Comparison of ENCODE assay signal across 10 cellular contexts in genomic region chr7:112484671-112485097, GRCh38. TPM values are rescaled to one million over a fixed set of nuclear protein-coding genes. Genes with fewer than 3 reads are reported as not detected.
DNase-seq lines count a peak whose midpoint lies in the region; FAIRE-seq and TF ChIP-seq lines count a peak whose summit lies in the region.
"Had no signal": no experiment of that assay in that cellular context is flagged by ENCODE, and none has a peak within 500 bp of the region (broad histone marks: within the 10 kb centered on the region; RNA-seq: fewer than 3 reads in every experiment).

No MANE protein-coding gene starts in this region.

- peak overlapping the region; percentile 16 for H2AFZ ChIP-seq in osteoblast (ENCODE audit: low read length)

- no peak for TF ChIP-seq CTCF in osteoblast (IDR thresholded peaks at IDR 0.05; ENCODE audit: extremely low read depth, low read depth, low read length)

- H4K20me1 ChIP-seq in osteoblast (ENCODE audit: insufficient read depth, low read length), result no peaks in the 10 kb centered on the region

- FAIRE-seq in RCC 7860 (lab: Jason Lieb, UNC), result peak; percentile 91
- FAIRE-seq: G401.6 had no signal

- H3K36me3 ChIP-seq in osteoblast (ENCODE audit: insufficient read depth, low read length), result peaks cover 2% of the 10 kb centered on the region

- H3K27ac ChIP-seq in osteoblast (ENCODE audit: low read depth, low read length), result peak overlapping the region; percentile 59

- no peaks in the 10 kb centered on the region for H3K79me2 ChIP-seq in osteoblast (ENCODE audit: insufficient read depth, low read length)

- H3K4me3 ChIP-seq in osteoblast (ENCODE audit: insufficient read depth, low read length), result peak overlapping the region; percentile 32
- H3K4me3 ChIP-seq: lung had no signal

- peak; percentile 99 for DNase-seq in COLO829 (ENCODE audit: low spot score)
- DNase-seq in RCC 7860 (ENCODE audit: low spot score), result peak; percentile 79
- DNase-seq in fibroblast of gingiva (ENCODE audit: low read depth), result peak; percentile 94
- peak; percentile 85 for DNase-seq in osteoblast (ENCODE audit: insufficient read length, low spot score, missing footprints)
- no peak for DNase-seq in NAMALWA (ENCODE audit: low spot score)
- no peak for DNase-seq in cerebellar nuclear complex (lab: John Stamatoyannopoulos, UW)
- DNase-seq in GF-D8 (lab: John Stamatoyannopoulos, UW), result no peak
- DNase-seq in posterior cingulate gyrus, result no peak

- no peaks in the 10 kb centered on the region for H3K27me3 ChIP-seq in osteoblast (ENCODE audit: insufficient read depth, low read length)

- intact Hi-C loops in posterior cingulate gyrus (cut with DNase I), result no loop called here

- peak overlapping the region; percentile 68 for H3K4me2 ChIP-seq in osteoblast (ENCODE audit: insufficient read depth, low read length)

- H3K4me1 ChIP-seq in osteoblast (ENCODE audit: insufficient read depth, low read length), result peaks cover 38% of the 10 kb centered on the region

- no peaks in the 10 kb centered on the region for H3K9me3 ChIP-seq in osteoblast (ENCODE audit: low read depth, low read length)

RNA-seq across cellular contexts. Expression of gene LSMEM1, which starts 3.9 kb away (rescaled TPM):
- 0.72 and 0.88 TPM in 2 replicates for total RNA-seq in osteoblast

RNA-seq across cellular contexts. Expression of gene IFRD1, which starts 34.4 kb away (rescaled TPM):
- 90.5 and 107 TPM in 2 replicates for total RNA-seq in osteoblast

Comparison
In these comparisons a context has a peak if more than half of its experiments do, and no peak if none do; other contexts are left out.
1. DNase-seq: peak in COLO829 (single experiment), RCC 7860 (single experiment), fibroblast of gingiva (single experiment) and osteoblast (single experiment); none in NAMALWA (single experiment), cerebellar nuclear complex (0 of 2), GF-D8 (single experiment) and posterior cingulate gyrus (0 of 10).